In the genomic region with DNA sequence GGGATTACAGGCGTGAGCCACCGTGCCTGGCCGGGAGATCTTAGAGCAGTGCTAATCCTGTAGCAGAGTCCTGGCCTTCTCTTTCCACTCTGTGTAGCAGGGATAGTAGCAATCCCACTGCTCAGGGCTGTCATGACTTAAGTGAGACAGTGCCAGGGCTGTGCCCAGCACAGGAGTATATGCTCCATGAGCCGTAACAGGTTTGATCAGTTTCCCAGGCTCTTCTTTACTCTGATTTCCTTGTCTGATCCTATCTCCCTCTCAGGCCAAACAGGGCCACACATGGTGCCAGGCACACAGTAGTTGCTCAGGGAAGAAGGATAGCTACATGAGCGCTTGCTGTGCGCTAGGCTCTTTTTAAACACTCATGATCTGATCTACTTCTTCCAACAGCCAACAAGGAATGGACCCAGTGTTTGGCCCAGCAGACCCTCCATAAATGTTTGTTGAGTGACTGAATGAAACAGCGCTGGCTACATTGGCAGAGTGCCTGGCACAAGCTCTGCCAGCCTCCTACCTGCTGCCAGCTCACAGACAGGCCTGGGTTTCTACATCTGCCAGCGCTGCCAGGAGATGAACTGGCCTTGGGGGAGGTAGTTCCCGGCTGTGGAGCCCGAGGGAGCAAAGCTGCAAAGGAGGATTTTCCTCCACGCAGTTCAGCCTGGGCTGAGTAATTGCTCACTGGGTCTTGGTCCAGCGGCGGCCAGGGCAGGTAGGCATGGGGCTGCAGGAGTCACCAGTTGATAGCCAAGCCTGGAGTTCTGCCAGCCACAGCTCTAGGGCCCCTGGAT, we compare ENCODE assay signal across 12 cellular contexts. TPM values are rescaled to one million over a fixed set of nuclear protein-coding genes. Genes with fewer than 3 reads are reported as not detected.
A peak's percentile ranks its signal among the peaks of the same experiment; 100 is the strongest.
DNase-seq lines count a peak whose midpoint lies in the region; FAIRE-seq and TF ChIP-seq lines count a peak whose summit lies in the region.
"Had no signal": no experiment of that assay in that cellular context is flagged by ENCODE, and none has a peak within 500 bp of the region (broad histone marks: within the 10 kb centered on the region; RNA-seq: fewer than 3 reads in every experiment).

No MANE protein-coding gene starts in this region.

- H3K9me3 ChIP-seq in endothelial cell of umbilical vein (replicated peaks; ENCODE audit: control insufficient read depth, insufficient read depth, low read length): no peaks in the 10 kb centered on the region

- H3K9me1 ChIP-seq in endothelial cell of umbilical vein (replicated peaks; ENCODE audit: control insufficient read depth, extremely low read depth, insufficient read depth, low read length): no peaks in the 10 kb centered on the region

- no peaks in the 10 kb centered on the region for H3K36me3 ChIP-seq in endothelial cell of umbilical vein (ENCODE audit: control insufficient read depth in 2 of 2, extremely low read depth in 1 of 2, insufficient read depth in 2 of 2, low read length in 2 of 2)
- H3K36me3 ChIP-seq: brain microvascular endothelial cell had no signal

- no peak for TF ChIP-seq CTCF in endothelial cell of umbilical vein (IDR thresholded peaks at IDR 0.05; ENCODE audit: extremely low read depth in 1 of 2, insufficient read depth in 1 of 2, low read depth in 1 of 2, low read length in 2 of 2)

- H4K20me1 ChIP-seq in endothelial cell of umbilical vein (replicated peaks; ENCODE audit: control insufficient read depth, extremely low read depth, insufficient read depth, low read length): no peaks in the 10 kb centered on the region

- CTCF ChIA-PET in endothelial cell of umbilical vein (lab: Charles Lee): interaction anchor here (0.6 to 2.3 kb wide), 5 partner anchors 14 to 103 kb away, joined by 3 to 11 read pairs (median 7); no protein-coding TSS in a partner anchor

- no peak overlapping the region for H2AFZ ChIP-seq in endothelial cell of umbilical vein (ENCODE audit: low read depth, low read length)

- POLR2A ChIA-PET in endothelial cell of umbilical vein (lab: Charles Lee): no interaction called here

- no peaks in the 10 kb centered on the region for H3K79me2 ChIP-seq in endothelial cell of umbilical vein (ENCODE audit: control insufficient read depth, insufficient read depth, low read length)

- H3K4me3 ChIP-seq in endothelial cell of umbilical vein (replicated peaks in 1 of 3; ENCODE audit: insufficient read depth in 1 of 3, low read depth in 1 of 3, low read length in 3 of 3): no peak overlapping the region

- no peak for FAIRE-seq in endothelial cell of umbilical vein (lab: Jason Lieb, UNC)
- FAIRE-seq: endometrium had no signal

- intact Hi-C loops in endothelial cell of umbilical vein (cut with micrococcal nuclease): loop anchor here (1.0 kb wide), 1 partner anchor 11 kb away; no protein-coding TSS in a partner anchor

- H3K4me1 ChIP-seq in endothelial cell of umbilical vein (ENCODE audit: control insufficient read depth, extremely low read depth, insufficient read depth, low read length): peaks cover 21% of the 10 kb centered on the region

- no peak overlapping the region for H3K9ac ChIP-seq in endothelial cell of umbilical vein (replicated peaks; ENCODE audit: extremely low read depth, insufficient read depth, low read length)

- H3K4me2 ChIP-seq in endothelial cell of umbilical vein (ENCODE audit: insufficient read depth, low read length): no peak overlapping the region

- dilution Hi-C loops in endothelial cell of umbilical vein (cut with MboI; ENCODE audit: extremely low pct_ligation_motif_present, low sequenced_read_pairs): no loop called here

- peak; percentile 40 for DNase-seq in Ammon's horn (ENCODE audit: low spot score)
- DNase-seq in NCI-H446 treated with DMSO at 0.1 percent for 48 hours (lab: John Stamatoyannopoulos, UW): peak; percentile 75
- no peak for DNase-seq in endothelial cell of umbilical vein (ENCODE audit: low read depth, low spot score)
- DNase-seq in midbrain (lab: John Stamatoyannopoulos, UW): peak; percentile 52
- DNase-seq in NCI-H2081 (lab: John Stamatoyannopoulos, UW): no peak
- no peak for DNase-seq in erythroblast (lab: John Stamatoyannopoulos, UW)
- DNase-seq in NCI-H2171 treated with DMSO at 0.1 percent for 48 hours (lab: John Stamatoyannopoulos, UW): no peak
- DNase-seq in cerebellum (ENCODE audit: low spot score): no peak
- DNase-seq: stimulated activated CD4-positive, alpha-beta T cell treated with anti-CD3 and anti-CD28 coated beads, Interleukin-1b, Interleukin-23, amount 100 ng/mL, for 48 hours; T1000 had no signal

- TF ChIP-seq POLR2A in endothelial cell of umbilical vein (IDR thresholded peaks at IDR 0.05; ENCODE audit: low read depth, low read length): no peak
- TF ChIP-seq POLR2A in erythroblast (IDR thresholded peaks at IDR 0.05; ENCODE audit: low read length): no peak

- H3K27ac ChIP-seq in endothelial cell of umbilical vein (ENCODE audit: insufficient read depth, low read depth, low read length): peak overlapping the region; percentile 71
- H3K27ac ChIP-seq: brain microvascular endothelial cell had no signal

- H3K27me3 ChIP-seq in endothelial cell of umbilical vein (ENCODE audit: control insufficient read depth in 2 of 2, insufficient read depth in 2 of 2, low read length in 2 of 2): no peaks in the 10 kb centered on the region
- H3K27me3 ChIP-seq: brain microvascular endothelial cell had no signal

- BruUV-seq in endothelial cell of umbilical vein (replicated peaks; lab: Mats Ljungman, UMichigan): no TSS peak

TF ChIP-seq in endothelial cell of umbilical vein, 7 proteins besides CTCF, POLR2A, EP300 and RAD21:
- no peak for TF ChIP-seq FOS (IDR thresholded peaks at IDR 0.05; ENCODE audit: borderline replicate concordance, insufficient read depth, low read length)
- TF ChIP-seq MYC (IDR thresholded peaks at IDR 0.05; ENCODE audit: low read depth, low read length): no peak
- no peak for TF ChIP-seq EZH2 (IDR thresholded peaks at IDR 0.05; ENCODE audit: borderline replicate concordance, low read depth, low read length, severe bottlenecking)
- no peak for TF ChIP-seq JUN (IDR thresholded peaks at IDR 0.05; ENCODE audit: borderline replicate concordance, insufficient read depth, insufficient read length, low read depth)
- TF ChIP-seq, protein P1, sequence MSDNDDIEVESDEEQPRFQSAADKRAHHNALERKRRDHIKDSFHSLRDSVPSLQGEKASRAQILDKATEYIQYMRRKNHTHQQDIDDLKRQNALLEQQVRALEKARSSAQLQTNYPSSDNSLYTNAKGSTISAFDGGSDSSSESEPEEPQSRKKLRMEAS (IDR thresholded peaks at IDR 0.05; ENCODE audit: insufficient read depth, insufficient read length): no peak
- TF ChIP-seq POLR2AphosphoS5 (IDR thresholded peaks at IDR 0.05; ENCODE audit: insufficient read depth, low read depth, low read length): no peak
- TF ChIP-seq GATA2 (IDR thresholded peaks at IDR 0.05; ENCODE audit: insufficient read depth, insufficient read length, low read depth, low read length): no peak

RNA-seq across cellular contexts. Expression of a gene that starts 36.9 kb away (rescaled TPM):
- total RNA-seq in endothelial cell of umbilical vein (13.4 and 14.5 TPM in 2 replicates), cerebellum (0.27 TPM)
- polyA plus RNA-seq in endothelial cell of umbilical vein: 10.8 and 11.5 TPM in 2 replicates
- polyA plus RNA-seq in endothelial cell of umbilical vein (2011; cell fraction: cytosol; rRNA removed): 7.7 and 9.9 TPM in 2 replicates
- polyA plus RNA-seq in endothelial cell of umbilical vein (2011; cell fraction: nucleus; rRNA removed): 12.2 and 20.4 TPM in 2 replicates
- polyA plus RNA-seq in endothelial cell of umbilical vein (2012): 18.2 and 24.7 TPM in 2 replicates
- polyA minus RNA-seq in endothelial cell of umbilical vein: 3.4 and 6.5 TPM in 2 replicates
- polyA minus RNA-seq in endothelial cell of umbilical vein (2011; cell fraction: cytosol; rRNA and poly(A)+ RNA removed): 7.0 TPM
- polyA minus RNA-seq in endothelial cell of umbilical vein (2011; cell fraction: nucleus; rRNA and poly(A)+ RNA removed): 8.3 and 18.7 TPM in 2 replicates

Comparison
In these comparisons a context has a peak if more than half of its experiments do, and no peak if none do; other contexts are left out.
1. DNase-seq: peak in Ammon's horn (single experiment), NCI-H446 treated with DMSO at 0.1 percent for 48 hours (single experiment) and midbrain (single experiment); none in endothelial cell of umbilical vein (single experiment), NCI-H2081 (0 of 2), erythroblast (0 of 2), NCI-H2171 treated with DMSO at 0.1 percent for 48 hours (single experiment) and cerebellum (single experiment).
2. RNA of a gene that starts 36.9 kb away (total RNA-seq): 13.4 to 14.5 TPM in endothelial cell of umbilical vein; 0.27 TPM in cerebellum (single experiment); every median in the first group is over 10 times any median in the second.